ENCODE assay signal across 8 cellular contexts in genomic region chr3:57555316-57555715, GRCh38. TPM values are rescaled to one million over a fixed set of nuclear protein-coding genes. Genes with fewer than 3 reads are reported as not detected.
DNase-seq lines count a peak whose midpoint lies in the region; TF ChIP-seq lines count a peak whose summit lies in the region.

No MANE protein-coding gene starts in this region.

- H3K9me3 ChIP-seq in AG04450 (ENCODE audit: control insufficient read depth, insufficient read depth, low read length) (no peaks in the 10 kb centered on the region; the same call in 1 of the 2 replicates), HUES48 (ENCODE audit: control insufficient read depth, insufficient read depth, low read length) (no peaks in the 10 kb centered on the region), mesenchymal stem cell (ENCODE audit: control insufficient read depth, low read length) (no peaks in the 10 kb centered on the region), vagina (no peaks in the 10 kb centered on the region)

- TSS peak; percentile 92 for BruUV-seq in MCF 10A (replicated peaks; lab: Mats Ljungman, UMichigan)

- no peak overlapping the region for H2AK5ac ChIP-seq in mesenchymal stem cell (ENCODE audit: low read length, severe bottlenecking)

- H2BK12ac ChIP-seq in mesenchymal stem cell (ENCODE audit: low read length in 2 of 2), result no peak overlapping the region

- TF ChIP-seq CTCF in AG04450 (IDR thresholded peaks at IDR 0.05; ENCODE audit: low read depth, low read length), result no peak
- TF ChIP-seq CTCF in MCF 10A (IDR thresholded peaks at IDR 0.05; ENCODE audit: unreplicated experiment), result no peak
- TF ChIP-seq CTCF in vagina (IDR thresholded peaks at IDR 0.05), result no peak

- H3K9ac ChIP-seq in HUES48 (ENCODE audit: low read depth, low read length) (peak overlapping the region; percentile 81; the same call in 1 of the 2 replicates), mesenchymal stem cell (ENCODE audit: low read length) (peak overlapping the region; percentile 99)

- peaks cover 9% of the 10 kb centered on the region for H3K36me3 ChIP-seq in HUES48 (ENCODE audit: control insufficient read depth, insufficient read depth, low read length)
- peaks cover 11 to 12% of the 10 kb centered on the region in 2 experiments for H3K36me3 ChIP-seq in mesenchymal stem cell (ENCODE audit: control insufficient read depth in 1 of 2, insufficient read depth in 2 of 2, low read depth in 1 of 2, low read length in 2 of 2)
- peaks cover 0 to 12% of the 10 kb centered on the region in 2 donors for H3K36me3 ChIP-seq in vagina

- H3K23ac ChIP-seq in mesenchymal stem cell (ENCODE audit: low read length in 2 of 2), result no peak overlapping the region

- H3K4me3 ChIP-seq in AG04450 (ENCODE audit: low read depth, low read length) (peak overlapping the region; percentile 93), HUES48 (ENCODE audit: low read depth, low read length) (peak overlapping the region; percentile 96), mesenchymal stem cell (ENCODE audit: insufficient read depth in 1 of 2, low read depth in 1 of 2, low read length in 2 of 2) (peak overlapping the region in 1 of 2 experiments; percentile 95), vagina (peak overlapping the region; percentile 78 to 87)

- peaks cover 12% of the 10 kb centered on the region for H3K4me1 Mint-ChIP-seq in MCF 10A (ENCODE audit: insufficient read depth, unreplicated experiment)

- H3K18ac ChIP-seq in mesenchymal stem cell (ENCODE audit: low read depth in 1 of 2, low read length in 2 of 2), result peak overlapping the region in 1 of 2 experiments; percentile 49

- peak overlapping the region in 1 of 2 experiments; percentile 5 for H3K4ac ChIP-seq in mesenchymal stem cell (ENCODE audit: low read depth in 1 of 2, low read length in 2 of 2)

- H4K91ac ChIP-seq in mesenchymal stem cell (ENCODE audit: low read length), result no peak overlapping the region

- peaks cover 29% of the 10 kb centered on the region for H3K36me3 Mint-ChIP-seq in MCF 10A (ENCODE audit: insufficient read depth, unreplicated experiment)

- intact Hi-C loops in MCF 10A (cut with micrococcal nuclease), result loop anchor here (5.0 kb wide), 1 partner anchor 42 kb away; the partner anchor contains the start of gene ARF4
- intact Hi-C loops in vagina (cut with DNase I), result loop anchor here (5.0 kb wide), 1 partner anchor 42 kb away; the partner anchor contains the start of gene ARF4

- H3K27ac ChIP-seq in AG04450 (ENCODE audit: low read depth, low read length) (peak overlapping the region; percentile 90), HUES48 (ENCODE audit: low read depth, low read length) (peak overlapping the region; percentile 70), mesenchymal stem cell (ENCODE audit: low read length, poor library complexity, severe bottlenecking) (no peak overlapping the region), vagina (peak overlapping the region; percentile 82)

- H3K27ac Mint-ChIP-seq in MCF 10A (ENCODE audit: low read depth, unreplicated experiment), result peak overlapping the region; percentile 96

- H2BK15ac ChIP-seq in mesenchymal stem cell (ENCODE audit: low read depth, poor library complexity, severe bottlenecking), result no peak overlapping the region

- no peak overlapping the region for H2BK5ac ChIP-seq in mesenchymal stem cell (ENCODE audit: low read depth, low read length, poor library complexity, severe bottlenecking)

- no peaks in the 10 kb centered on the region for H3K79me1 ChIP-seq in mesenchymal stem cell (replicated peaks; ENCODE audit: low read length, poor library complexity, severe bottlenecking)

- peak overlapping the region; percentile 62 for H2AFZ ChIP-seq in mesenchymal stem cell (ENCODE audit: low read depth, low read length)

- H3K27me3 ChIP-seq in AG04450 (ENCODE audit: control insufficient read depth, insufficient read depth, low read length) (no peaks in the 10 kb centered on the region), HUES48 (ENCODE audit: control insufficient read depth, insufficient read depth, low read length) (no peaks in the 10 kb centered on the region), mesenchymal stem cell (ENCODE audit: control insufficient read depth in 1 of 2, insufficient read depth in 1 of 2, low read length in 2 of 2) (no peaks in the 10 kb centered on the region), vagina (no peaks in the 10 kb centered on the region)

- H3K4me3 Mint-ChIP-seq in MCF 10A (ENCODE audit: unreplicated experiment), result peak overlapping the region; percentile 63

- 92% methylated on average over 8 of the region's 9 CpGs for WGBS in mesenchymal stem cell

- POLR2A ChIA-PET in AG04450 (lab: Yijun Ruan, JAX), result interaction anchor here (2.2 to 2.4 kb wide), 2 partner anchors 40 to 42 kb away, joined by 7 to 10 read pairs; partner anchors contain the start of gene ARF4
- POLR2A ChIA-PET in MCF 10A (lab: Yijun Ruan, JAX), result interaction anchor here (0.7 to 8.3 kb wide), 15 partner anchors 10 to 873 kb away, joined by 3 to 153 read pairs (median 6); partner anchors contain the start of genes APPL1, ARF4 and DNAH12

- H3K9me3 Mint-ChIP-seq in MCF 10A (ENCODE audit: unreplicated experiment), result no peaks in the 10 kb centered on the region

- H2BK120ac ChIP-seq in mesenchymal stem cell (ENCODE audit: low read depth, low read length), result no peak overlapping the region

- H3K27me3 Mint-ChIP-seq in MCF 10A (ENCODE audit: insufficient read depth, unreplicated experiment), result no peaks in the 10 kb centered on the region

- H3K14ac ChIP-seq in mesenchymal stem cell (ENCODE audit: low read length in 2 of 2), result no peak overlapping the region

- H3K4me1 ChIP-seq in HUES48 (ENCODE audit: control insufficient read depth, insufficient read depth, low read length) (peaks cover 9% of the 10 kb centered on the region; the same call in 1 of the 2 replicates), mesenchymal stem cell (ENCODE audit: control insufficient read depth, insufficient read depth, low read depth, low read length) (peaks cover 3% of the 10 kb centered on the region), vagina (peaks cover 39% of the 10 kb centered on the region)

- peak overlapping the region; percentile 100 for H4K8ac ChIP-seq in mesenchymal stem cell (ENCODE audit: low read length)

- no peak for DNase-seq in AG04450 (ENCODE audit: low read depth, low spot score)
- no peak for DNase-seq in MCF 10A (ENCODE audit: unreplicated experiment)
- no peak for DNase-seq in mesenchymal stem cell
- DNase-seq in vagina (ENCODE audit: extremely low spot score in 2 of 2), result no peak
- no peak for DNase-seq in dermis blood vessel endothelial cell
- no peak for DNase-seq in NCI-H2171 (lab: John Stamatoyannopoulos, UW)
- DNase-seq in superior temporal gyrus (ENCODE audit: extremely low spot score), result no peak

- H3K4me2 ChIP-seq in mesenchymal stem cell (ENCODE audit: low read length, poor library complexity, severe bottlenecking), result no peak overlapping the region

- no peak for TF ChIP-seq POLR2A in vagina (IDR thresholded peaks at IDR 0.05)

- CTCF ChIA-PET in AG04450 (lab: Charles Lee), result interaction anchor here (1.1 kb wide), 1 partner anchor 385 kb away, joined by 4 read pairs; no protein-coding TSS in a partner anchor
- CTCF ChIA-PET in MCF 10A (lab: Yijun Ruan, JAX), result interaction anchor here (0.5 to 2.0 kb wide), 3 partner anchors 10 to 301 kb away, joined by 3 to 6 read pairs (median 4); partner anchors contain the start of gene ARF4

RNA-seq across cellular contexts. Expression of gene PDE12, which starts 0.8 kb away (rescaled TPM):
- 11.5 and 12.1 TPM in 2 replicates for polyA plus RNA-seq in AG04450 (2011; rRNA removed)
- 30.0 and 36.9 TPM in 2 replicates for polyA minus RNA-seq in AG04450 (2011; rRNA and poly(A)+ RNA removed)
- total RNA-seq in MCF 10A (2022), result 23.0 and 23.1 TPM in 2 replicates
- polyA plus RNA-seq in mesenchymal stem cell (2013, experiment 1 of 2), result 8.2 TPM
- polyA plus RNA-seq in mesenchymal stem cell (2013, experiment 2 of 2), result 7.8 TPM
- 12.0 TPM for total RNA-seq in vagina
- 18.4 and 24.9 TPM in 2 replicates for total RNA-seq in dermis blood vessel endothelial cell

RNA-seq across cellular contexts. Expression of gene DNAH12, which starts 11.2 kb away (rescaled TPM):
- under 0.01 TPM in 1 of 2 replicates, not detected in the other for polyA plus RNA-seq in AG04450 (2011; rRNA removed)
- polyA minus RNA-seq in AG04450 (2011; rRNA and poly(A)+ RNA removed), result not detected in 2 replicates
- total RNA-seq in MCF 10A (2022) (0.47 and 0.58 TPM in 2 replicates), vagina (0.25 TPM), dermis blood vessel endothelial cell (under 0.01 and 0.17 TPM in 2 replicates)
- polyA plus RNA-seq in mesenchymal stem cell (2013, experiment 1 of 2), result 0.07 TPM
- polyA plus RNA-seq in mesenchymal stem cell (2013, experiment 2 of 2), result 0.01 TPM

RNA-seq across cellular contexts. Expression of gene ARF4, which starts 41.8 kb away (rescaled TPM):
- 588 and 766 TPM in 2 replicates for polyA plus RNA-seq in AG04450 (2011; rRNA removed)
- polyA minus RNA-seq in AG04450 (2011; rRNA and poly(A)+ RNA removed), result 302 and 551 TPM in 2 replicates
- total RNA-seq in MCF 10A (2022) (275 and 396 TPM in 2 replicates), vagina (69.0 TPM), dermis blood vessel endothelial cell (122 and 169 TPM in 2 replicates)
- 406 TPM for polyA plus RNA-seq in mesenchymal stem cell (2013, experiment 1 of 2)
- 464 TPM for polyA plus RNA-seq in mesenchymal stem cell (2013, experiment 2 of 2)
